9 cellular contexts compared by ENCODE assay signal in genomic region chr11:131145806-131146205, GRCh38.
"Had no signal": no experiment of that assay in that cellular context is flagged by ENCODE, and none has a peak within 500 bp of the region (broad histone marks: within the 10 kb centered on the region; RNA-seq: fewer than 3 reads in every experiment).

No MANE protein-coding gene starts in this region.

- H3K4me1 Mint-ChIP-seq: IgD-negative memory B cell had no signal

- H3K4me3 ChIP-seq: HAP-1 had no signal

- H3K36me3 ChIP-seq: HAP-1 had no signal

- H3K9me3 ChIP-seq: HAP-1 had no signal

- ATAC-seq: HCT116, HepG2 had no signal

- H3K27me3 Mint-ChIP-seq: IgD-negative memory B cell had no signal

- H3K36me3 Mint-ChIP-seq: IgD-negative memory B cell had no signal

- H3K27ac ChIP-seq: GM23248, HL-60 had no signal

- H3K9me3 Mint-ChIP-seq: HFFc6 had no signal

- DNase-seq: GM23248, GOT3, H7, HFFc6 had no signal

- H3K4me3 Mint-ChIP-seq: HFFc6, IgD-negative memory B cell had no signal

- H3K27ac Mint-ChIP-seq: IgD-negative memory B cell had no signal
